ENCODE assay signal across 8 cellular contexts in the genomic region with DNA sequence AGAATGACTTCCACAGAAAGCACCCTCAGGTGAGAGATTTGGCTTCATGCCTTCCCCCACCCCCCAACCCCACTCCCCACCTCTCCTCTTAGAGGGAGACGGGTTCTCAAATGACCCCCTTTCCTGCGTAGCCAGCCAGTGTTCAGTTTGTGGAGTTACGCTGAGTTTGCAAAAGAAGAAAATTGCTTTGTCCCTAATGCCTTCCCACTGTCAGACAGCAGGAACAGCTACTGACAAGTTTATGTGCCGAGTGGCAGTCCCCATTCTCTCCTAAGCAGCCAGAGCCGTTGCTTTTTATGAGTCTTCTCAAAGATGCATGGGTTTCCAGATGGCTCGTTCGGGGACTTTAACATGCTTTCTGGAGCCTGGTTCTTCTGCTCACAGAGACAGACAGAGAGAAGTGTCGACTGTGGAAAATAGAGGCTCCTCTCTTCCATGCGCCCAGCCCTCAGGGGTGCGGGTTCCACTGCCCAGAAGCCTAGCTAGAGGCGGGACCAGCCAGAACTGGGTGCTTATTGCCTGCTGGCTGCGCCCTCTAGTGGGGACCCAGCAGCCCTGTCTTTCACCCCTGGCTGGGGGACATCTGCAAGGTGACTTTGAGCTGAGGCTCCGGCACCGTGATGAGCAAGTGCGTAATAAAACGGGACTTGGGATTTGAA.
DNase-seq lines count a peak whose midpoint lies in the region; ATAC-seq, FAIRE-seq and TF ChIP-seq lines count a peak whose summit lies in the region.

No MANE protein-coding gene starts in this region.

- no peak overlapping the region for H2AFZ ChIP-seq in astrocyte (ENCODE audit: low read depth, low read length)

- peak overlapping the region; percentile 29 for H3K4me2 ChIP-seq in astrocyte (ENCODE audit: low read length)
- peak overlapping the region; percentile 66 for H3K4me2 ChIP-seq in skeletal muscle satellite cell (ENCODE audit: low read length)

- H3K27ac Mint-ChIP-seq in CD8-positive, alpha-beta memory T cell, result peak overlapping the region; percentile 82 to 98 (median 95)
- peak overlapping the region; percentile 58 for H3K27ac Mint-ChIP-seq in astrocyte (ENCODE audit: unreplicated experiment)

- H3K9me3 ChIP-seq in CD8-positive, alpha-beta memory T cell (ENCODE audit: low read length), result no peaks in the 10 kb centered on the region
- H3K9me3 ChIP-seq in astrocyte (ENCODE audit: insufficient read depth, low read depth, low read length) (no peaks in the 10 kb centered on the region), skeletal muscle satellite cell (replicated peaks; ENCODE audit: low read length) (no peaks in the 10 kb centered on the region)

- no peak for ATAC-seq in GM21526 (IDR thresholded peaks at IDR 0.05; ENCODE audit: low FRiP score, unreplicated experiment)

- no peaks in the 10 kb centered on the region for H3K79me2 ChIP-seq in astrocyte (ENCODE audit: insufficient read depth, low read length)

- H3K4me1 Mint-ChIP-seq in CD8-positive, alpha-beta memory T cell, result peaks cover 44 to 58% (median 49%) of the 10 kb centered on the region in 3 donors
- H3K4me1 Mint-ChIP-seq in astrocyte (ENCODE audit: low read depth, unreplicated experiment), result peaks cover 9% of the 10 kb centered on the region

- H3K4me3 ChIP-seq in CD8-positive, alpha-beta memory T cell (ENCODE audit: low read length), result no peak overlapping the region
- H3K4me3 ChIP-seq in astrocyte (ENCODE audit: insufficient read depth, low read depth, low read length) (no peak overlapping the region), skeletal muscle satellite cell (ENCODE audit: low read length) (no peak overlapping the region)

- peak overlapping the region; percentile 8 to 79 (median 73) for H3K4me3 Mint-ChIP-seq in CD8-positive, alpha-beta memory T cell
- H3K4me3 Mint-ChIP-seq in astrocyte (ENCODE audit: unreplicated experiment), result no peak overlapping the region

- TF ChIP-seq CTCF in astrocyte (IDR thresholded peaks at IDR 0.05; ENCODE audit: insufficient read depth, low read depth, low read length), result peak; percentile 83

- H3K36me3 Mint-ChIP-seq in CD8-positive, alpha-beta memory T cell, result peaks cover 0 to 25% (median 3%) of the 10 kb centered on the region in 3 donors
- peaks cover 11% of the 10 kb centered on the region for H3K36me3 Mint-ChIP-seq in astrocyte (ENCODE audit: low read depth, unreplicated experiment)

- FAIRE-seq in astrocyte (lab: Jason Lieb, UNC), result no peak

- POLR2A ChIA-PET in CD8-positive, alpha-beta memory T cell (lab: Charles Lee), result interaction anchor here (0.8 to 1.1 kb wide), 2 partner anchors 71 to 72 kb away, joined by 3 to 6 read pairs; no protein-coding TSS in a partner anchor

- H3K9me3 Mint-ChIP-seq in CD8-positive, alpha-beta memory T cell, result no peaks in the 10 kb centered on the region
- no peaks in the 10 kb centered on the region for H3K9me3 Mint-ChIP-seq in astrocyte (ENCODE audit: unreplicated experiment)

- H3K4me1 ChIP-seq in CD8-positive, alpha-beta memory T cell (ENCODE audit: insufficient read depth, low read length), result peaks cover 28% of the 10 kb centered on the region
- H3K4me1 ChIP-seq in astrocyte (ENCODE audit: insufficient read depth, low read length) (peaks cover 9% of the 10 kb centered on the region), skeletal muscle satellite cell (ENCODE audit: control insufficient read depth, insufficient read depth, low read length) (peaks cover 9% of the 10 kb centered on the region)

- CTCF ChIA-PET in CD8-positive, alpha-beta memory T cell (lab: Charles Lee), result interaction anchor here (0.7 to 4.0 kb wide), 25 partner anchors 9 to 428 kb away, joined by 3 to 79 read pairs (median 4); no protein-coding TSS in a partner anchor

- H3K9ac ChIP-seq in astrocyte (ENCODE audit: low read length) (no peak overlapping the region), skeletal muscle satellite cell (ENCODE audit: low read depth, low read length) (no peak overlapping the region)

- H3K27me3 ChIP-seq in CD8-positive, alpha-beta memory T cell (ENCODE audit: insufficient read depth, low read length, poor library complexity, severe bottlenecking), result no peaks in the 10 kb centered on the region
- H3K27me3 ChIP-seq in astrocyte (ENCODE audit: insufficient read depth, low read length) (no peaks in the 10 kb centered on the region), skeletal muscle satellite cell (ENCODE audit: control insufficient read depth, insufficient read depth, low read length) (no peaks in the 10 kb centered on the region)

- peaks cover 0 to 3% of the 10 kb centered on the region in 2 donors for H3K27me3 Mint-ChIP-seq in CD8-positive, alpha-beta memory T cell
- H3K27me3 Mint-ChIP-seq in astrocyte (ENCODE audit: low read depth, unreplicated experiment), result no peaks in the 10 kb centered on the region

- H3K27ac ChIP-seq in CD8-positive, alpha-beta memory T cell (ENCODE audit: low read depth, low read length), result no peak overlapping the region
- no peak overlapping the region for H3K27ac ChIP-seq in astrocyte (ENCODE audit: low read depth, low read length)

- H3K36me3 ChIP-seq in CD8-positive, alpha-beta memory T cell (ENCODE audit: insufficient read depth, low read length), result peaks cover 5% of the 10 kb centered on the region
- H3K36me3 ChIP-seq in astrocyte (ENCODE audit: insufficient read depth, low read length), result no peaks in the 10 kb centered on the region
- peaks cover 14% of the 10 kb centered on the region for H3K36me3 ChIP-seq in skeletal muscle satellite cell (ENCODE audit: insufficient read depth, low read length)

- H4K20me1 ChIP-seq in astrocyte (ENCODE audit: insufficient read depth, low read length), result no peaks in the 10 kb centered on the region

- DNase-seq in CD8-positive, alpha-beta memory T cell, result peak; percentile 58 to 76 (median 65)
- peak; percentile 38 for DNase-seq in GOT3 (lab: John Stamatoyannopoulos, UW)
- DNase-seq in NCI-H1694 (lab: John Stamatoyannopoulos, UW), result peak; percentile 88
- DNase-seq in T1000 (lab: John Stamatoyannopoulos, UW), result peak; percentile 82
- peak; percentile 53 for DNase-seq in astrocyte (ENCODE audit: low read depth)
- DNase-seq in hepatic stellate cell (ENCODE audit: low spot score), result peak; percentile 89

Comparison
In these comparisons a context has a peak if more than half of its experiments do, and no peak if none do; other contexts are left out.
1. DNase-seq: peak in every context shown above with its lines; median percentile 89 in hepatic stellate cell; 88 in NCI-H1694; 82 in T1000; 65 in CD8-positive, alpha-beta memory T cell; 53 in astrocyte; 38 in GOT3.